Comparison of ENCODE assay signal across 1 cellular context in the genomic region with DNA sequence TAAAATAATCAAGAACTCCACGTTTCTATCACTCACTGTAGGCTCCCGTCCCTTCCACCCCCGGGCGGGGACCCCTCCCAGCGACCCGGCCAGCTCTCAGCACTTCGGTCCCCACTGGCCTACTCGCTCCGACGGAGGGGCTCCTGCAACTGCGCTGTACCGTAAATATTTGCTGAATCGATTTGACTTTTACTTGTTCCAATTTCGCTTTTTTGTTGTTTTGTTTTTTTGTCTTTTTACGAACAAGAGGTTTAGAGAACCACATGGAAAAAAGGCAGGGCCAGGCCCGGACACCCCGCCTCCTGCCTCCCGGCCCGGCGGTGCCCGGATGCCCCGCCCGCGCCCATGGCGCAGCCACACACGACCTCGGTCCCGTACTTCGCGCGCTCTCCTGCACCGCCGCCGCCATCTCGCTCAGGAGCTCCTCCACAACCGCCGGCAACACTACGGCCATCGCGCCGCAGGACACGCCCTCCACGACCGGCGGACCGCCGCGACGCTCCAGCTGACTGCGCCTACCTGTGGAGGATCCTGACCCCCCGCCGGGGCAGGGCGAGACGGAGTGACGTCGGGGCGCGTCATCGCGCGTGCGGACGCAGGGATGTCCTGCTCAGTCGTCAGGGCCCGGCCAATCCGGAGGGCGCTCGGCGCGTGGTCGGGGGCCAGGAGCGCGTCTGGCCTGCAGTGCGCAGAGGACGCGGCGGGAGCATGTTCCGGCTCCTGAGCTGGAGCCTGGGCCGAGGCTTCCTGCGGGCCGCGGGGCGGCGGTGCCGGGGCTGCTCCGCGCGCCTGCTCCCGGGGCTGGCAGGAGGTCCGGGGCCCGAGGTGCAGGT.
TF ChIP-seq lines count a peak whose summit lies in the region.

A gene with protein sequence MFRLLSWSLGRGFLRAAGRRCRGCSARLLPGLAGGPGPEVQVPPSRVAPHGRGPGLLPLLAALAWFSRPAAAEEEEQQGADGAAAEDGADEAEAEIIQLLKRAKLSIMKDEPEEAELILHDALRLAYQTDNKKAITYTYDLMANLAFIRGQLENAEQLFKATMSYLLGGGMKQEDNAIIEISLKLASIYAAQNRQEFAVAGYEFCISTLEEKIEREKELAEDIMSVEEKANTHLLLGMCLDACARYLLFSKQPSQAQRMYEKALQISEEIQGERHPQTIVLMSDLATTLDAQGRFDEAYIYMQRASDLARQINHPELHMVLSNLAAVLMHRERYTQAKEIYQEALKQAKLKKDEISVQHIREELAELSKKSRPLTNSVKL (plus strand): TSS at position 684 of the 833 bp plus-strand sequence. CDS start 25 bp downstream, at position 709.
A gene with protein sequence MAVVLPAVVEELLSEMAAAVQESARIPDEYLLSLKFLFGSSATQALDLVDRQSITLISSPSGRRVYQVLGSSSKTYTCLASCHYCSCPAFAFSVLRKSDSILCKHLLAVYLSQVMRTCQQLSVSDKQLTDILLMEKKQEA (minus strand): TSS at position 564 of the 833 bp plus-strand sequence. CDS start 110 bp downstream, at position 454.

TF ChIP-seq in HepG2, 621 proteins besides CTCF, POLR2A, EP300 and RAD21 (continued from another document and continues in another):
- TF ChIP-seq, protein P1, sequence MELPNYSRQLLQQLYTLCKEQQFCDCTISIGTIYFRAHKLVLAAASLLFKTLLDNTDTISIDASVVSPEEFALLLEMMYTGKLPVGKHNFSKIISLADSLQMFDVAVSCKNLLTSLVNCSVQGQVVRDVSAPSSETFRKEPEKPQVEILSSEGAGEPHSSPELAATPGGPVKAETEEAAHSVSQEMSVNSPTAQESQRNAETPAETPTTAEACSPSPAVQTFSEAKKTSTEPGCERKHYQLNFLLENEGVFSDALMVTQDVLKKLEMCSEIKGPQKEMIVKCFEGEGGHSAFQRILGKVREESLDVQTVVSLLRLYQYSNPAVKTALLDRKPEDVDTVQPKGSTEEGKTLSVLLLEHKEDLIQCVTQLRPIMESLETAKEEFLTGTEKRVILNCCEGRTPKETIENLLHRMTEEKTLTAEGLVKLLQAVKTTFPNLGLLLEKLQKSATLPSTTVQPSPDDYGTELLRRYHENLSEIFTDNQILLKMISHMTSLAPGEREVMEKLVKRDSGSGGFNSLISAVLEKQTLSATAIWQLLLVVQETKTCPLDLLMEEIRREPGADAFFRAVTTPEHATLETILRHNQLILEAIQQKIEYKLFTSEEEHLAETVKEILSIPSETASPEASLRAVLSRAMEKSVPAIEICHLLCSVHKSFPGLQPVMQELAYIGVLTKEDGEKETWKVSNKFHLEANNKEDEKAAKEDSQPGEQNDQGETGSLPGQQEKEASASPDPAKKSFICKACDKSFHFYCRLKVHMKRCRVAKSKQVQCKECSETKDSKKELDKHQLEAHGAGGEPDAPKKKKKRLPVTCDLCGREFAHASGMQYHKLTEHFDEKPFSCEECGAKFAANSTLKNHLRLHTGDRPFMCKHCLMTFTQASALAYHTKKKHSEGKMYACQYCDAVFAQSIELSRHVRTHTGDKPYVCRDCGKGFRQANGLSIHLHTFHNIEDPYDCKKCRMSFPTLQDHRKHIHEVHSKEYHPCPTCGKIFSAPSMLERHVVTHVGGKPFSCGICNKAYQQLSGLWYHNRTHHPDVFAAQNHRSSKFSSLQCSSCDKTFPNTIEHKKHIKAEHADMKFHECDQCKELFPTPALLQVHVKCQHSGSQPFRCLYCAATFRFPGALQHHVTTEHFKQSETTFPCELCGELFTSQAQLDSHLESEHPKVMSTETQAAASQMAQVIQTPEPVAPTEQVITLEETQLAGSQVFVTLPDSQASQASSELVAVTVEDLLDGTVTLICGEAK (IDR thresholded peaks at IDR 0.05): no peak
- TF ChIP-seq, protein P1 (CRISPR knock-in tag; IDR thresholded peaks at IDR 0.05): peak; percentile 87
- TF ChIP-seq, protein P2, sequence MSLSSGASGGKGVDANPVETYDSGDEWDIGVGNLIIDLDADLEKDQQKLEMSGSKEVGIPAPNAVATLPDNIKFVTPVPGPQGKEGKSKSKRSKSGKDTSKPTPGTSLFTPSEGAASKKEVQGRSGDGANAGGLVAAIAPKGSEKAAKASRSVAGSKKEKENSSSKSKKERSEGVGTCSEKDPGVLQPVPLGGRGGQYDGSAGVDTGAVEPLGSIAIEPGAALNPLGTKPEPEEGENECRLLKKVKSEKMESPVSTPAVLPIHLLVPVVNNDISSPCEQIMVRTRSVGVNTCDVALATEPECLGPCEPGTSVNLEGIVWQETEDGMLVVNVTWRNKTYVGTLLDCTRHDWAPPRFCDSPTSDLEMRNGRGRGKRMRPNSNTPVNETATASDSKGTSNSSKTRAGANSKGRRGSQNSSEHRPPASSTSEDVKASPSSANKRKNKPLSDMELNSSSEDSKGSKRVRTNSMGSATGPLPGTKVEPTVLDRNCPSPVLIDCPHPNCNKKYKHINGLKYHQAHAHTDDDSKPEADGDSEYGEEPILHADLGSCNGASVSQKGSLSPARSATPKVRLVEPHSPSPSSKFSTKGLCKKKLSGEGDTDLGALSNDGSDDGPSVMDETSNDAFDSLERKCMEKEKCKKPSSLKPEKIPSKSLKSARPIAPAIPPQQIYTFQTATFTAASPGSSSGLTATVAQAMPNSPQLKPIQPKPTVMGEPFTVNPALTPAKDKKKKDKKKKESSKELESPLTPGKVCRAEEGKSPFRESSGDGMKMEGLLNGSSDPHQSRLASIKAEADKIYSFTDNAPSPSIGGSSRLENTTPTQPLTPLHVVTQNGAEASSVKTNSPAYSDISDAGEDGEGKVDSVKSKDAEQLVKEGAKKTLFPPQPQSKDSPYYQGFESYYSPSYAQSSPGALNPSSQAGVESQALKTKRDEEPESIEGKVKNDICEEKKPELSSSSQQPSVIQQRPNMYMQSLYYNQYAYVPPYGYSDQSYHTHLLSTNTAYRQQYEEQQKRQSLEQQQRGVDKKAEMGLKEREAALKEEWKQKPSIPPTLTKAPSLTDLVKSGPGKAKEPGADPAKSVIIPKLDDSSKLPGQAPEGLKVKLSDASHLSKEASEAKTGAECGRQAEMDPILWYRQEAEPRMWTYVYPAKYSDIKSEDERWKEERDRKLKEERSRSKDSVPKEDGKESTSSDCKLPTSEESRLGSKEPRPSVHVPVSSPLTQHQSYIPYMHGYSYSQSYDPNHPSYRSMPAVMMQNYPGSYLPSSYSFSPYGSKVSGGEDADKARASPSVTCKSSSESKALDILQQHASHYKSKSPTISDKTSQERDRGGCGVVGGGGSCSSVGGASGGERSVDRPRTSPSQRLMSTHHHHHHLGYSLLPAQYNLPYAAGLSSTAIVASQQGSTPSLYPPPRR (CRISPR knock-in tag; IDR thresholded peaks at IDR 0.05; ENCODE audit: borderline replicate concordance): peak; percentile 59
- TF ChIP-seq ATAD3A (CRISPR knock-in tag; IDR thresholded peaks at IDR 0.05): no peak
- TF ChIP-seq ZNF589 (CRISPR knock-in tag; conservative IDR thresholded peaks at IDR 0.05): peak; percentile 99
- TF ChIP-seq CEBPG (CRISPR knock-in tag; IDR thresholded peaks at IDR 0.05): peak; percentile 60; the same call in 1 of the 2 replicates
- peak; percentile 80; the same call in 1 of the 2 replicates for TF ChIP-seq SSRP1 (CRISPR knock-in tag; IDR thresholded peaks at IDR 0.05)
- no peak for TF ChIP-seq MAFK (conservative IDR thresholded peaks at IDR 0.05 in 1 of 2, IDR thresholded peaks at IDR 0.05 in 1 of 2; ENCODE audit: low read length in 2 of 2)
- TF ChIP-seq RBM39 (IDR thresholded peaks at IDR 0.05; ENCODE audit: low read depth, low read length, poor library complexity, severe bottlenecking): no peak
- peak; percentile 87; the same call in 1 of the 2 replicates for TF ChIP-seq PRMT3 (CRISPR knock-in tag; IDR thresholded peaks at IDR 0.05; ENCODE audit: borderline replicate concordance, low read depth)
- TF ChIP-seq ZNF652 (CRISPR knock-in tag; IDR thresholded peaks at IDR 0.05; ENCODE audit: borderline replicate concordance, low read depth): peak; percentile 21; the same call in 1 of the 2 replicates
- TF ChIP-seq ZFP37 (CRISPR knock-in tag; IDR thresholded peaks at IDR 0.05; ENCODE audit: borderline replicate concordance): no peak
- TF ChIP-seq ZKSCAN5 (CRISPR knock-in tag; IDR thresholded peaks at IDR 0.05): no peak
- peak; percentile 44; the same call in 1 of the 2 replicates for TF ChIP-seq ZNF12 (CRISPR knock-in tag; IDR thresholded peaks at IDR 0.05)
- no peak for TF ChIP-seq ZNF713 (CRISPR knock-in tag; IDR thresholded peaks at IDR 0.05)
- peak; percentile 96 for TF ChIP-seq HNRNPLL (IDR thresholded peaks at IDR 0.05; ENCODE audit: low read depth, low read length, poor library complexity, severe bottlenecking)
- TF ChIP-seq, protein P3, sequence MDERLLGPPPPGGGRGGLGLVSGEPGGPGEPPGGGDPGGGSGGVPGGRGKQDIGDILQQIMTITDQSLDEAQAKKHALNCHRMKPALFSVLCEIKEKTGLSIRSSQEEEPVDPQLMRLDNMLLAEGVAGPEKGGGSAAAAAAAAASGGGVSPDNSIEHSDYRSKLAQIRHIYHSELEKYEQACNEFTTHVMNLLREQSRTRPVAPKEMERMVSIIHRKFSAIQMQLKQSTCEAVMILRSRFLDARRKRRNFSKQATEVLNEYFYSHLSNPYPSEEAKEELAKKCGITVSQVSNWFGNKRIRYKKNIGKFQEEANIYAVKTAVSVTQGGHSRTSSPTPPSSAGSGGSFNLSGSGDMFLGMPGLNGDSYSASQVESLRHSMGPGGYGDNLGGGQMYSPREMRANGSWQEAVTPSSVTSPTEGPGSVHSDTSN (CRISPR knock-in tag; IDR thresholded peaks at IDR 0.05): no peak
- TF ChIP-seq, protein P4, sequence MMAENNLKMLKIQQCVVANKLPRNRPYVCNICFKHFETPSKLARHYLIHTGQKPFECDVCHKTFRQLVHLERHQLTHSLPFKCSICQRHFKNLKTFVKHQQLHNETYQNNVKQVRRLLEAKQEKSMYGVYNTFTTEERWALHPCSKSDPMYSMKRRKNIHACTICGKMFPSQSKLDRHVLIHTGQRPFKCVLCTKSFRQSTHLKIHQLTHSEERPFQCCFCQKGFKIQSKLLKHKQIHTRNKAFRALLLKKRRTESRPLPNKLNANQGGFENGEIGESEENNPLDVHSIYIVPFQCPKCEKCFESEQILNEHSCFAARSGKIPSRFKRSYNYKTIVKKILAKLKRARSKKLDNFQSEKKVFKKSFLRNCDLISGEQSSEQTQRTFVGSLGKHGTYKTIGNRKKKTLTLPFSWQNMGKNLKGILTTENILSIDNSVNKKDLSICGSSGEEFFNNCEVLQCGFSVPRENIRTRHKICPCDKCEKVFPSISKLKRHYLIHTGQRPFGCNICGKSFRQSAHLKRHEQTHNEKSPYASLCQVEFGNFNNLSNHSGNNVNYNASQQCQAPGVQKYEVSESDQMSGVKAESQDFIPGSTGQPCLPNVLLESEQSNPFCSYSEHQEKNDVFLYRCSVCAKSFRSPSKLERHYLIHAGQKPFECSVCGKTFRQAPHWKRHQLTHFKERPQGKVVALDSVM (CRISPR knock-in tag; IDR thresholded peaks at IDR 0.05): peak; percentile 69
- peak; percentile 10; the same call in 1 of the 2 replicates for TF ChIP-seq ZNF816 (CRISPR knock-in tag; IDR thresholded peaks at IDR 0.05; ENCODE audit: borderline replicate concordance)
- no peak; the same call in 1 of the 2 replicates for TF ChIP-seq ZNF230 (CRISPR knock-in tag; IDR thresholded peaks at IDR 0.05)
- TF ChIP-seq, protein P5, sequence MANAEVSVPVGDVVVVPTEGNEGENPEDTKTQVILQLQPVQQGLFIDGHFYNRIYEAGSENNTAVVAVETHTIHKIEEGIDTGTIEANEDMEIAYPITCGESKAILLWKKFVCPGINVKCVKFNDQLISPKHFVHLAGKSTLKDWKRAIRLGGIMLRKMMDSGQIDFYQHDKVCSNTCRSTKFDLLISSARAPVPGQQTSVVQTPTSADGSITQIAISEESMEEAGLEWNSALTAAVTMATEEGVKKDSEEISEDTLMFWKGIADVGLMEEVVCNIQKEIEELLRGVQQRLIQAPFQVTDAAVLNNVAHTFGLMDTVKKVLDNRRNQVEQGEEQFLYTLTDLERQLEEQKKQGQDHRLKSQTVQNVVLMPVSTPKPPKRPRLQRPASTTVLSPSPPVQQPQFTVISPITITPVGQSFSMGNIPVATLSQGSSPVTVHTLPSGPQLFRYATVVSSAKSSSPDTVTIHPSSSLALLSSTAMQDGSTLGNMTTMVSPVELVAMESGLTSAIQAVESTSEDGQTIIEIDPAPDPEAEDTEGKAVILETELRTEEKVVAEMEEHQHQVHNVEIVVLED (CRISPR knock-in tag; IDR thresholded peaks at IDR 0.05; ENCODE audit: borderline replicate concordance): peak; percentile 99
- peak; percentile 72; the same call in 1 of the 2 replicates for TF ChIP-seq ELF1 (CRISPR knock-in tag; IDR thresholded peaks at IDR 0.05)
- TF ChIP-seq YEATS2 (CRISPR knock-in tag; IDR thresholded peaks at IDR 0.05; ENCODE audit: borderline replicate concordance): peak; percentile 92
- TF ChIP-seq HMG20B (CRISPR knock-in tag; conservative IDR thresholded peaks at IDR 0.05): 0 out of 2 replicates have a peak, but pooled peaks have one; percentile 25
- TF ChIP-seq ZNF350 (CRISPR knock-in tag; IDR thresholded peaks at IDR 0.05; ENCODE audit: borderline replicate concordance, low read depth): peak; percentile 51
- TF ChIP-seq TBP (CRISPR knock-in tag; IDR thresholded peaks at IDR 0.05): no peak
- TF ChIP-seq JUN (CRISPR knock-in tag; IDR thresholded peaks at IDR 0.05): no peak; the same call in 1 of the 2 replicates
- TF ChIP-seq CEBPB (IDR thresholded peaks at IDR 0.05; ENCODE audit: borderline replicate concordance, low read depth, low read length): no peak
